In genomic region chr11:113449743-113450142, GRCh38 we compare ENCODE assay signal across 6 cellular contexts. TPM values are rescaled to one million over a fixed set of nuclear protein-coding genes. Genes with fewer than 3 reads are reported as not detected.
"Had no signal": no experiment of that assay in that cellular context is flagged by ENCODE, and none has a peak within 500 bp of the region (broad histone marks: within the 10 kb centered on the region; RNA-seq: fewer than 3 reads in every experiment).

No MANE protein-coding gene starts in this region.

- H3K36me3 Mint-ChIP-seq: IgD-negative memory B cell had no signal

- DNase-seq: H7, HFFc6 had no signal

- H3K4me3 Mint-ChIP-seq: GM23338, HFFc6 had no signal

- H3K9me3 Mint-ChIP-seq: GM23338, IgD-negative memory B cell had no signal

- H3K27ac Mint-ChIP-seq: GM23338, HFFc6, IgD-negative memory B cell had no signal

- ATAC-seq: GM23338, HCT116, HepG2 had no signal

- H3K4me1 Mint-ChIP-seq: GM23338, IgD-negative memory B cell had no signal

RNA-seq across cellular contexts. Expression of gene DRD2, which starts 25.5 kb away (rescaled TPM):
- total RNA-seq: HepG2, HFFc6 had no signal
